30 cellular contexts compared by ENCODE assay signal in the genomic region with DNA sequence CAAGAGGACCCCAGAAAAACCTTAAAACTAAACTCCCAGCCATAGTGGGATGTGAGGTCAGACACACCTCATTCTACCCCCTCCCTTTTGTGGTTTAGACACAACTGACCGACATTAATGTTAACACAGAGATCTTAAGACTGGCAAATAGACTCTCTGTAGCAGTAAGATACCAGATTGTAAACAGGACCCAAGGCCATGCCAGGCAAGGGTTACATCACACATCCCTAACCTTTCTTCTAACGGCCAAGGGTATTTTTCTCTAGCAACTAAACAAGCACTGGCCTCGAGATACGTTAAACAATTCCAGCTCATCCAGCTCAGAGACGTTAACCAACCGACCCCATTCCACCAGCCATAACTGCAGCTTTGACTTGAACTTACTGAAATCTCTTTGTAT.
"Had no signal": no experiment of that assay in that cellular context is flagged by ENCODE, and none has a peak within 500 bp of the region (broad histone marks: within the 10 kb centered on the region; RNA-seq: fewer than 3 reads in every experiment).

No MANE protein-coding gene starts in this region.

- ATAC-seq: naive thymus-derived CD4-positive, alpha-beta T cell; natural killer cell; pancreas; sciatic nerve; stimulated activated memory B cell treated with anti-CD40 and anti-IgM and Interleukin-4, amounts not matched to agents 10 μg/mL and 1 μg/mL and 100 μg/mL, for 72 hours; stimulated activated naive CD8-positive, alpha-beta T cell treated with anti-CD3 and anti-CD28 coated beads, Interleukin-15, amount 100 ng/mL, for 72 hours; stimulated activated naive CD8-positive, alpha-beta T cell treated with anti-CD3 and anti-CD28 coated beads, Interleukin-15, Interleukin-2, amounts not matched to agents 100 U/mL and 50 U/mL, for 24 hours; upper lobe of right lung had no signal

- H3K27me3 ChIP-seq: neural progenitor cell, pancreas, right atrium auricular region, spleen, suprapubic skin, testis, tibial artery, transverse colon, upper lobe of right lung, uterus had no signal

- H3K27ac Mint-ChIP-seq: naive thymus-derived CD4-positive, alpha-beta T cell; natural killer cell; nephron; neural progenitor cell; stimulated activated memory B cell treated with anti-CD40 and anti-IgM and Interleukin-4, amounts not matched to agents 10 μg/mL and 1 μg/mL and 100 μg/mL, for 72 hours; stimulated activated naive CD8-positive, alpha-beta T cell treated with anti-CD3 and anti-CD28 coated beads, Interleukin-15, amount 100 ng/mL, for 72 hours; type B pancreatic cell had no signal

- H3K4me3 ChIP-seq: neural progenitor cell, pancreas, prostate gland, right atrium auricular region, skin epidermis, smooth muscle cell, spleen, suprapubic skin, testis, tibial artery, transverse colon, upper lobe of right lung, uterus had no signal

- H3K36me3 ChIP-seq: neural progenitor cell, prostate gland, uterus had no signal

- H3K27ac ChIP-seq: neural progenitor cell, pancreas, prostate gland, right atrium auricular region, skin epidermis, spleen, suprapubic skin, testis, tibial artery, transverse colon, upper lobe of right lung, uterus had no signal

- H3K4me1 Mint-ChIP-seq: nephron; neural progenitor cell; stimulated activated naive CD8-positive, alpha-beta T cell treated with anti-CD3 and anti-CD28 coated beads, Interleukin-15, amount 100 ng/mL, for 72 hours had no signal

- FAIRE-seq: pancreas had no signal

- H3K4me1 ChIP-seq: neural progenitor cell, pancreas, prostate gland, right atrium auricular region, spleen, suprapubic skin, testis, transverse colon, upper lobe of right lung, uterus had no signal

- H3K4me3 Mint-ChIP-seq: naive thymus-derived CD4-positive, alpha-beta T cell; natural killer cell; nephron; neural progenitor cell; stimulated activated memory B cell treated with anti-CD40 and anti-IgM and Interleukin-4, amounts not matched to agents 10 μg/mL and 1 μg/mL and 100 μg/mL, for 72 hours; stimulated activated naive CD8-positive, alpha-beta T cell treated with anti-CD3 and anti-CD28 coated beads, Interleukin-15, amount 100 ng/mL, for 72 hours; type B pancreatic cell had no signal

- H3K27me3 Mint-ChIP-seq: type B pancreatic cell had no signal

- H3K9me3 Mint-ChIP-seq: naive thymus-derived CD4-positive, alpha-beta T cell; natural killer cell; nephron; neural progenitor cell; stimulated activated naive CD8-positive, alpha-beta T cell treated with anti-CD3 and anti-CD28 coated beads, Interleukin-15, amount 100 ng/mL, for 72 hours; type B pancreatic cell had no signal

- H3K9me3 ChIP-seq: pancreas, prostate gland, right atrium auricular region, spleen, suprapubic skin, testis, tibial artery, transverse colon, upper lobe of right lung, uterus had no signal

- H3K4me2 ChIP-seq: neural progenitor cell, smooth muscle cell had no signal

- H2AFZ ChIP-seq: neural progenitor cell had no signal

- DNase-seq: naive thymus-derived CD4-positive, alpha-beta T cell; natural killer cell; occipital lobe; pancreas; retina; spleen; stimulated activated CD4-positive, alpha-beta T cell treated with anti-CD3 and anti-CD28 coated beads, Interleukin-12 subunit alpha, Interleukin-12 subunit beta, amount 100 ng/mL, for 4 hours; stimulated activated CD4-positive, alpha-beta T cell treated with anti-CD3 and anti-CD28 coated beads, Interleukin-1b, Interleukin-23, amount 100 ng/mL, for 48 hours; stimulated activated CD4-positive, alpha-beta T cell treated with anti-CD3 and anti-CD28 coated beads, Interleukin-4, amount 100 ng/mL, for 1 hour; stimulated activated CD4-positive, alpha-beta T cell treated with anti-CD3 and anti-CD28 coated beads, Interleukin-4, amount 100 ng/mL, for 4 hours; stimulated activated CD8-positive, alpha-beta memory T cell treated with anti-CD3 and anti-CD28 coated beads, Interleukin-4, amount 100 ng/mL, for 48 hours; stimulated activated naive CD4-positive, alpha-beta T cell; stimulated activated naive CD8-positive, alpha-beta T cell treated with anti-CD3 and anti-CD28 coated beads, Interleukin-15, amount 100 ng/mL, for 72 hours; stimulated activated naive CD8-positive, alpha-beta T cell treated with anti-CD3 and anti-CD28 coated beads, Interleukin-15, Interleukin-2, amounts not matched to agents 100 U/mL and 50 U/mL, for 24 hours; substantia nigra; testis; tibial artery; transverse colon; upper lobe of right lung; uterus had no signal

- H3K9ac ChIP-seq: neural progenitor cell had no signal
